24 cellular contexts compared by ENCODE assay signal in genomic region chr1:78292361-78292760, GRCh38.
DNase-seq lines count a peak whose midpoint lies in the region; ATAC-seq and TF ChIP-seq lines count a peak whose summit lies in the region.
"Had no signal": no experiment of that assay in that cellular context is flagged by ENCODE, and none has a peak within 500 bp of the region (broad histone marks: within the 10 kb centered on the region; RNA-seq: fewer than 3 reads in every experiment).

No MANE protein-coding gene starts in this region.

- ATAC-seq in GM21723 (IDR thresholded peaks at IDR 0.05; ENCODE audit: unreplicated experiment) (no peak), left lung (no peak)
- ATAC-seq: GM23338; natural killer cell; stimulated activated naive CD8-positive, alpha-beta T cell treated with anti-CD3 and anti-CD28 coated beads, Interleukin-15, amount 100 ng/mL, for 72 hours; upper lobe of right lung had no signal

- no peaks in the 10 kb centered on the region for H3K9me3 ChIP-seq in left lung
- H3K9me3 ChIP-seq: adrenal gland, upper lobe of right lung had no signal

- DNase-seq in AG09319 (ENCODE audit: extremely low read depth, low read depth) (peak; percentile 80), HCEC 1CT (peak; percentile 71), choroid plexus epithelial cell (ENCODE audit: low read depth) (peak; percentile 58), myocyte (ENCODE audit: low read depth) (peak; percentile 57), T-helper 1 cell (no peak), left lung (no peak), cerebellar nuclear complex (lab: John Stamatoyannopoulos, UW) (no peak)
- DNase-seq: activated CD4-positive, alpha-beta T cell treated with anti-CD3 and anti-CD28 coated beads, Interleukin-2, amount 10 ng/mL, durations not matched to agents 24 days and 14 days; activated CD8-positive, alpha-beta memory T cell treated with anti-CD3 and anti-CD28 coated beads, Interleukin-2, amount 50 U/mL, for 48 hours; activated effector memory CD4-positive, alpha-beta T cell treated with anti-CD3 and anti-CD28 coated beads, Interleukin-2, amount 50 U/mL, for 16 hours; adrenal gland; DMS79 treated with DMSO at 0.1 percent for 48 hours; dorsolateral prefrontal cortex; Kasumi-1; natural killer cell; NCI-H1105; NCI-H2081 treated with DMSO at 0.1 percent for 48 hours; small intestine; stimulated activated CD4-positive, alpha-beta T cell treated with anti-CD3 and anti-CD28 coated beads, Interleukin-2, amount 100 ng/mL, for 48 hours; stimulated activated naive CD8-positive, alpha-beta T cell treated with anti-CD3 and anti-CD28 coated beads, Interleukin-15, amount 100 ng/mL, for 72 hours; upper lobe of right lung had no signal

- no peaks in the 10 kb centered on the region for H3K4me1 ChIP-seq in left lung
- H3K4me1 ChIP-seq: adrenal gland, upper lobe of right lung had no signal

- H3K4me3 ChIP-seq in choroid plexus epithelial cell (ENCODE audit: low read depth, low read length) (no peak overlapping the region), left lung (no peak overlapping the region)
- H3K4me3 ChIP-seq: adrenal gland, dorsolateral prefrontal cortex, GM23338, upper lobe of right lung had no signal

- no peaks in the 10 kb centered on the region for H3K36me3 ChIP-seq in left lung
- H3K36me3 ChIP-seq: adrenal gland, upper lobe of right lung had no signal

- TF ChIP-seq CTCF in AG09319 (IDR thresholded peaks at IDR 0.05; ENCODE audit: low read depth, low read length) (no peak), choroid plexus epithelial cell (conservative IDR thresholded peaks at IDR 0.05; ENCODE audit: low read depth, low read length) (no peak), left lung (IDR thresholded peaks at IDR 0.05) (no peak)

- H3K27ac ChIP-seq in left lung, result no peak overlapping the region
- H3K27ac ChIP-seq: adrenal gland, dorsolateral prefrontal cortex, RWPE1, upper lobe of right lung had no signal

- intact Hi-C loops in left lung (cut with DNase I), result no loop called here

- H3K27me3 ChIP-seq in left lung, result no peaks in the 10 kb centered on the region
- H3K27me3 ChIP-seq: adrenal gland, upper lobe of right lung had no signal

Comparison
In these comparisons a context has a peak if more than half of its experiments do, and no peak if none do; other contexts are left out.
1. DNase-seq: peak in AG09319 (single experiment), HCEC 1CT (single experiment), choroid plexus epithelial cell (single experiment) and myocyte (single experiment); none in T-helper 1 cell (0 of 5), left lung (0 of 2) and cerebellar nuclear complex (0 of 2).